Comparison of ENCODE assay signal across 8 cellular contexts in genomic region chr4:110510955-110511544, GRCh38. TPM values are rescaled to one million over a fixed set of nuclear protein-coding genes. Genes with fewer than 3 reads are reported as not detected.
DNase-seq lines count a peak whose midpoint lies in the region; ATAC-seq and TF ChIP-seq lines count a peak whose summit lies in the region.

No MANE protein-coding gene starts in this region.

- CTCF ChIA-PET in CD4-positive, alpha-beta T cell (lab: Charles Lee): interaction anchor here (0.7 to 1.4 kb wide), 6 partner anchors 8 to 514 kb away, joined by 3 to 6 read pairs (median 4); no protein-coding TSS in a partner anchor
- CTCF ChIA-PET in Calu3 (lab: Charles Lee): interaction anchor here (1.8 kb wide), 1 partner anchor 167 kb away, joined by 7 read pairs; no protein-coding TSS in a partner anchor

- peaks cover 10% of the 10 kb centered on the region for H3K4me1 Mint-ChIP-seq in CD4-positive, alpha-beta T cell (ENCODE audit: low read depth)
- H3K4me1 Mint-ChIP-seq in nephron: peaks cover 9% of the 10 kb centered on the region
- H3K4me1 Mint-ChIP-seq in Calu3 (ENCODE audit: low read depth, unreplicated experiment): no peaks in the 10 kb centered on the region

- H3K27me3 ChIP-seq in CD4-positive, alpha-beta T cell (ENCODE audit: control insufficient read depth, insufficient read depth, low read length): no peaks in the 10 kb centered on the region

- intact Hi-C loops in CD4-positive, alpha-beta T cell (cut with DNase I, micrococcal nuclease): loop anchor here (1.0 to 5.0 kb wide), 3 partner anchors 461 to 1089 kb away; no protein-coding TSS in a partner anchor
- intact Hi-C loops in Calu3 (cut with micrococcal nuclease; ENCODE audit: unreplicated experiment): loop anchor here (2.0 to 10.0 kb wide), 3 partner anchors 196 to 462 kb away; partner anchors contain the start of gene ELOVL6

- no peaks in the 10 kb centered on the region for H3K9me3 ChIP-seq in CD4-positive, alpha-beta T cell (ENCODE audit: control insufficient read depth, low read length)

- H3K27ac ChIP-seq in CD4-positive, alpha-beta T cell (ENCODE audit: low read depth, low read length): no peak overlapping the region

- H3K36me3 Mint-ChIP-seq in CD4-positive, alpha-beta T cell (ENCODE audit: low read depth): no peaks in the 10 kb centered on the region
- H3K36me3 Mint-ChIP-seq in nephron (ENCODE audit: low read depth): peaks cover 4% of the 10 kb centered on the region
- peaks cover under 1% of the 10 kb centered on the region for H3K36me3 Mint-ChIP-seq in Calu3 (ENCODE audit: insufficient read depth, unreplicated experiment)

- no peak overlapping the region for H3K27ac Mint-ChIP-seq in CD4-positive, alpha-beta T cell
- H3K27ac Mint-ChIP-seq in nephron (no peak overlapping the region), Calu3 (ENCODE audit: unreplicated experiment) (no peak overlapping the region)

- no peaks in the 10 kb centered on the region for H3K27me3 Mint-ChIP-seq in CD4-positive, alpha-beta T cell
- no peaks in the 10 kb centered on the region for H3K27me3 Mint-ChIP-seq in nephron (ENCODE audit: low read depth)
- H3K27me3 Mint-ChIP-seq in Calu3 (ENCODE audit: unreplicated experiment): no peaks in the 10 kb centered on the region

- no peak for TF ChIP-seq POLR2A in erythroblast (IDR thresholded peaks at IDR 0.05; ENCODE audit: low read length)

- no peak overlapping the region for H3K4me3 Mint-ChIP-seq in CD4-positive, alpha-beta T cell
- H3K4me3 Mint-ChIP-seq in nephron (no peak overlapping the region), Calu3 (ENCODE audit: low read depth, unreplicated experiment) (no peak overlapping the region)

- POLR2A ChIA-PET in CD4-positive, alpha-beta T cell (lab: Charles Lee): no interaction called here

- peak; percentile 80 for TF ChIP-seq CTCF in CD4-positive, alpha-beta T cell (IDR thresholded peaks at IDR 0.05)
- peak; percentile 56 for TF ChIP-seq CTCF in LNCAP (IDR thresholded peaks at IDR 0.05)
- TF ChIP-seq CTCF in nephron (IDR thresholded peaks at IDR 0.05; ENCODE audit: unreplicated experiment in 3 of 3): peak; percentile 71 to 84 (median 75)
- TF ChIP-seq CTCF in Calu3 (IDR thresholded peaks at IDR 0.05; ENCODE audit: unreplicated experiment): no peak

- H3K9me3 Mint-ChIP-seq in CD4-positive, alpha-beta T cell: no peaks in the 10 kb centered on the region
- H3K9me3 Mint-ChIP-seq in nephron (no peaks in the 10 kb centered on the region), Calu3 (ENCODE audit: low read depth, unreplicated experiment) (no peaks in the 10 kb centered on the region)

- ATAC-seq in CD4-positive, alpha-beta T cell (ENCODE audit: poor library complexity): peak; percentile 56
- ATAC-seq in GM19455 (IDR thresholded peaks at IDR 0.05; ENCODE audit: unreplicated experiment): peak; percentile 75

- BruUV-seq in Calu3 (replicated peaks; lab: Mats Ljungman, UMichigan): no TSS peak

- DNase-seq in CD4-positive, alpha-beta T cell: no peak
- peak; percentile 11 to 13 for DNase-seq in SHP77 (lab: John Stamatoyannopoulos, UW)
- peak; percentile 69 to 75 for DNase-seq in erythroblast (lab: John Stamatoyannopoulos, UW)
- DNase-seq in Calu3: no peak
- DNase-seq in activated gamma-delta T cell (lab: John Stamatoyannopoulos, UW): no peak

RNA-seq across cellular contexts. Expression of gene ENPEP, which starts 35.1 kb away (rescaled TPM):
- total RNA-seq in CD4-positive, alpha-beta T cell: not detected
- total RNA-seq in Calu3 (2022): not detected in 2 replicates

Comparison
In these comparisons a context has a peak if more than half of its experiments do, and no peak if none do; other contexts are left out.
1. DNase-seq: peak in SHP77 (2 of 2) and erythroblast (2 of 2); none in CD4-positive, alpha-beta T cell (0 of 10), Calu3 (single experiment) and activated gamma-delta T cell (single experiment).